9 cellular contexts compared by ENCODE assay signal in the genomic region with DNA sequence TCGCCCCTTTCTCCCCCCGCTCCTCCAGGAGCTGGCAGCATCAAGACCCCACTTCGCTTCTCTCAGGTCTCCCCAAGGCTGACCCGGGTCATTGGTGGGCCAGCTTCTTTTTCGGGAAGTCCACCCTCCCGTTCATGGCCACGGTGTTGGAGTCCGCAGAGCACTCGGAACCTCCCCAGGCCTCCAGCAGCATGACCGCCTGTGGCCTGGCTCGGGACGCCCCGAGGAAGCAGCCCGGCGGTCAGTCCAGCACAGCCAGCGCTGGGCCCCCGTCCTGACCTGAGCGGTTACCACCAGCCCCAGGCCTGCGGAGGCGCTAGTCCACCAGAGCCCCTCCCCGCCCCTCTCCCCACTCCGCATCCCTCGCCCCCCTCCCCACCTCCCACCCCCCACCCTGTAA. TPM values are rescaled to one million over a fixed set of nuclear protein-coding genes. Genes with fewer than 3 reads are reported as not detected.
DNase-seq lines count a peak whose midpoint lies in the region; ATAC-seq and TF ChIP-seq lines count a peak whose summit lies in the region.
"Had no signal": no experiment of that assay in that cellular context is flagged by ENCODE, and none has a peak within 500 bp of the region (broad histone marks: within the 10 kb centered on the region; RNA-seq: fewer than 3 reads in every experiment).

No MANE protein-coding gene starts in this region.

- ATAC-seq in activated T-cell treated with anti-CD3 and anti-CD28 coated beads, Interleukin-2, amount 50 U/mL, for 72 hours (replicated peaks in 1 of 2) = no peak
- ATAC-seq in HG02938 (IDR thresholded peaks at IDR 0.05; ENCODE audit: unreplicated experiment) (no peak), HG03354 (IDR thresholded peaks at IDR 0.05; ENCODE audit: poor library complexity, severe bottlenecking, unreplicated experiment) (no peak)

- peaks cover 3 to 5% of the 10 kb centered on the region in 2 donors for H3K9me3 Mint-ChIP-seq in activated T-cell treated with anti-CD3 and anti-CD28 coated beads, Interleukin-2, amount 50 U/mL, for 72 hours
- H3K9me3 Mint-ChIP-seq in type B pancreatic cell = no peaks in the 10 kb centered on the region

- H3K4me3 Mint-ChIP-seq in activated T-cell treated with anti-CD3 and anti-CD28 coated beads, Interleukin-2, amount 50 U/mL, for 72 hours = peak overlapping the region; percentile 85 to 89
- H3K4me3 Mint-ChIP-seq in type B pancreatic cell = peak overlapping the region; percentile 90

- no peaks in the 10 kb centered on the region for H3K27me3 Mint-ChIP-seq in activated T-cell treated with anti-CD3 and anti-CD28 coated beads, Interleukin-2, amount 50 U/mL, for 72 hours (ENCODE audit: low read depth)
- peaks cover 7% of the 10 kb centered on the region for H3K27me3 Mint-ChIP-seq in type B pancreatic cell

- peaks cover 8 to 17% of the 10 kb centered on the region in 2 donors for H3K36me3 Mint-ChIP-seq in activated T-cell treated with anti-CD3 and anti-CD28 coated beads, Interleukin-2, amount 50 U/mL, for 72 hours (ENCODE audit: insufficient read depth in 2 of 2)
- H3K36me3 Mint-ChIP-seq in type B pancreatic cell = peaks cover 10% of the 10 kb centered on the region

- peaks cover 17% of the 10 kb centered on the region for H3K4me1 Mint-ChIP-seq in activated T-cell treated with anti-CD3 and anti-CD28 coated beads, Interleukin-2, amount 50 U/mL, for 72 hours (ENCODE audit: low read depth)
- H3K4me1 Mint-ChIP-seq in type B pancreatic cell (ENCODE audit: unreplicated experiment) = peaks cover 14% of the 10 kb centered on the region

- peak overlapping the region; percentile 82 for H3K4me3 ChIP-seq in choroid plexus epithelial cell (ENCODE audit: low read depth, low read length)

- DNase-seq in activated T-cell treated with anti-CD3 and anti-CD28 coated beads, Interleukin-2, amount 50 U/mL, for 72 hours = peak in 1 of 2 donors; percentile 2
- DNase-seq in activated T-cell treated with anti-CD3 and anti-CD28 coated beads, Interleukin-2, amount 50 U/mL, for 1 hour = no peak
- DNase-seq in choroid plexus epithelial cell (ENCODE audit: low read depth) = peak; percentile 27
- peak; percentile 25 to 27 for DNase-seq in lung microvascular endothelial cell (ENCODE audit: low read depth in 2 of 2)
- DNase-seq in type B pancreatic cell (ENCODE audit: extremely low spot score, unreplicated experiment) = peak; percentile 70
- no peak for DNase-seq in NCI-H2171 treated with DMSO at 0.1 percent for 48 hours (lab: John Stamatoyannopoulos, UW)

- TF ChIP-seq CTCF in choroid plexus epithelial cell (conservative IDR thresholded peaks at IDR 0.05; ENCODE audit: low read depth, low read length) (no peak), type B pancreatic cell (conservative IDR thresholded peaks at IDR 0.05) (no peak)

- H3K27ac Mint-ChIP-seq in activated T-cell treated with anti-CD3 and anti-CD28 coated beads, Interleukin-2, amount 50 U/mL, for 72 hours = no peak overlapping the region
- peak overlapping the region; percentile 91 for H3K27ac Mint-ChIP-seq in type B pancreatic cell

RNA-seq across cellular contexts. Expression of gene PPDPF, which starts 1.0 kb away (rescaled TPM):
- total RNA-seq in activated T-cell treated with anti-CD3 and anti-CD28 coated beads, Interleukin-2, amount 50 U/mL, for 72 hours = 100 to 1,000 TPM in 1 of 2 donors, 10 to 100 TPM in 1; 91.0 to 130 TPM
- total RNA-seq in lung microvascular endothelial cell = 16.3 and 21.2 TPM in 2 replicates
- 280 and 422 TPM in 2 replicates for total RNA-seq in type B pancreatic cell (ENCODE audit: low replicate concordance)

RNA-seq across cellular contexts. Expression of gene PTK6, which starts 15.6 kb away (rescaled TPM):
- 1 to 10 TPM in 1 of 2 donors, under 1 TPM in 1; 0.97 to 1.2 TPM for total RNA-seq in activated T-cell treated with anti-CD3 and anti-CD28 coated beads, Interleukin-2, amount 50 U/mL, for 72 hours
- total RNA-seq in lung microvascular endothelial cell (under 0.01 TPM in 1 of 2 replicates, not detected in the other), type B pancreatic cell (ENCODE audit: low replicate concordance) (0.12 and 0.21 TPM in 2 replicates)

RNA-seq across cellular contexts. Expression of gene EEF1A2, which starts 22.7 kb away (rescaled TPM):
- 1 to 10 TPM in 1 of 2 donors, under 1 TPM in 1; 0.94 to 8.3 TPM for total RNA-seq in activated T-cell treated with anti-CD3 and anti-CD28 coated beads, Interleukin-2, amount 50 U/mL, for 72 hours
- 5.2 and 14.8 TPM in 2 replicates for total RNA-seq in lung microvascular endothelial cell
- total RNA-seq in type B pancreatic cell (ENCODE audit: low replicate concordance) = 20.5 and 30.2 TPM in 2 replicates

RNA-seq across cellular contexts. Expression of gene SRMS, which starts 25.9 kb away (rescaled TPM):
- not detected for total RNA-seq in activated T-cell treated with anti-CD3 and anti-CD28 coated beads, Interleukin-2, amount 50 U/mL, for 72 hours
- total RNA-seq in lung microvascular endothelial cell (not detected in 2 replicates), type B pancreatic cell (ENCODE audit: low replicate concordance) (not detected in 2 replicates)
- total RNA-seq: myocyte had no signal

RNA-seq across cellular contexts. Expression of gene FNDC11, which starts 32.4 kb away (rescaled TPM):
- under 1 TPM; 0.67 to 0.74 TPM for total RNA-seq in activated T-cell treated with anti-CD3 and anti-CD28 coated beads, Interleukin-2, amount 50 U/mL, for 72 hours
- total RNA-seq in lung microvascular endothelial cell (0.87 and 2.6 TPM in 2 replicates), type B pancreatic cell (ENCODE audit: low replicate concordance) (0.52 and 1.4 TPM in 2 replicates)

Comparison
In these comparisons a context has a peak if more than half of its experiments do, and no peak if none do; other contexts are left out.
1. DNase-seq: peak in choroid plexus epithelial cell (single experiment), lung microvascular endothelial cell (2 of 2) and type B pancreatic cell (single experiment); none in activated T-cell treated with anti-CD3 and anti-CD28 coated beads, Interleukin-2, amount 50 U/mL, for 1 hour (single experiment) and NCI-H2171 treated with DMSO at 0.1 percent for 48 hours (single experiment).